In genomic region chr21:44927587-44928461, GRCh38 we compare ENCODE assay signal across 8 cellular contexts. TPM values are rescaled to one million over a fixed set of nuclear protein-coding genes. Genes with fewer than 3 reads are reported as not detected.
DNase-seq lines count a peak whose midpoint lies in the region; ATAC-seq and TF ChIP-seq lines count a peak whose summit lies in the region.

No MANE protein-coding gene starts in this region.

- H3K9me3 ChIP-seq in trophoblast cell (ENCODE audit: insufficient read depth, low read depth, low read length) = peaks cover 15% of the 10 kb centered on the region

- peaks cover 16 to 33% of the 10 kb centered on the region in 2 experiments for H3K4me1 ChIP-seq in trophoblast cell (ENCODE audit: control insufficient read depth in 1 of 2, insufficient read depth in 2 of 2, low read length in 2 of 2)

- H3K27me3 Mint-ChIP-seq in activated CD8-positive, alpha-beta memory T cell treated with anti-CD3 and anti-CD28 coated beads, Interleukin-2, amount 10 ng/mL, durations not matched to agents 7 days and 5 days = no peaks in the 10 kb centered on the region

- no peaks in the 10 kb centered on the region for H3K79me2 ChIP-seq in trophoblast cell (ENCODE audit: control insufficient read depth, insufficient read depth, low read length, poor library complexity)

- POLR2A ChIA-PET in HEK293T (lab: Yijun Ruan, JAX) = no interaction called here

- DNase-seq in NCI-H226 = peak; percentile 96
- peak; percentile 91 for DNase-seq in activated CD8-positive, alpha-beta memory T cell treated with anti-CD3 and anti-CD28 coated beads, Interleukin-2, amount 10 ng/mL, durations not matched to agents 7 days and 5 days
- peak; percentile 94 for DNase-seq in trophoblast cell
- DNase-seq in HEK293T (ENCODE audit: extremely low spot score) = no peak
- no peak for DNase-seq in NCI-H524 (lab: John Stamatoyannopoulos, UW)

- peak; percentile 60 for ATAC-seq in activated CD8-positive, alpha-beta memory T cell treated with anti-CD3 and anti-CD28 coated beads, Interleukin-2, amount 10 ng/mL, durations not matched to agents 7 days and 5 days
- ATAC-seq in esophagus mucosa (peak; percentile 34), GM19035 (IDR thresholded peaks at IDR 0.05; ENCODE audit: unreplicated experiment) (no peak)

- no peak overlapping the region for H4K8ac ChIP-seq in trophoblast cell (ENCODE audit: low read depth, low read length)

- no peak overlapping the region for H3K18ac ChIP-seq in trophoblast cell (ENCODE audit: low read length)

- no peak overlapping the region for H3K14ac ChIP-seq in trophoblast cell (ENCODE audit: low read length)

- no CpG with 5 or more reads among the region's 19 CpGs for WGBS in trophoblast cell (ENCODE audit: extremely low coverage, insufficient coverage, insufficient read length)

- H2BK5ac ChIP-seq in trophoblast cell (ENCODE audit: low read depth, low read length, poor library complexity) = no peak overlapping the region

- no peak overlapping the region for H4K12ac ChIP-seq in trophoblast cell (ENCODE audit: low read depth, low read length)

- H3K79me1 ChIP-seq in trophoblast cell (ENCODE audit: low read length) = no peaks in the 10 kb centered on the region

- H3K4me1 Mint-ChIP-seq in activated CD8-positive, alpha-beta memory T cell treated with anti-CD3 and anti-CD28 coated beads, Interleukin-2, amount 10 ng/mL, durations not matched to agents 7 days and 5 days = peaks cover 78% of the 10 kb centered on the region

- H3K9ac ChIP-seq in trophoblast cell (ENCODE audit: low read length) = no peak overlapping the region

- peak overlapping the region; percentile 72 for H3K4me3 Mint-ChIP-seq in activated CD8-positive, alpha-beta memory T cell treated with anti-CD3 and anti-CD28 coated beads, Interleukin-2, amount 10 ng/mL, durations not matched to agents 7 days and 5 days

- no peak overlapping the region for H3K27ac ChIP-seq in trophoblast cell (ENCODE audit: low read depth, low read length)

- no peak overlapping the region for H4K91ac ChIP-seq in trophoblast cell (ENCODE audit: low read depth, low read length)

- no peak overlapping the region for H3K23ac ChIP-seq in trophoblast cell (ENCODE audit: low read length)

- no peak overlapping the region for H2AK5ac ChIP-seq in trophoblast cell (ENCODE audit: low read length)

- TF ChIP-seq POLR2A in GM15510 (IDR thresholded peaks at IDR 0.05; ENCODE audit: borderline replicate concordance, extremely low read depth, insufficient read length) = peak; percentile 45

- peaks cover 6% of the 10 kb centered on the region for H3K36me3 Mint-ChIP-seq in activated CD8-positive, alpha-beta memory T cell treated with anti-CD3 and anti-CD28 coated beads, Interleukin-2, amount 10 ng/mL, durations not matched to agents 7 days and 5 days

- CTCF ChIA-PET in activated CD8-positive, alpha-beta memory T cell treated with anti-CD3 and anti-CD28 coated beads, Interleukin-2, amount 10 ng/mL, durations not matched to agents 7 days and 5 days (lab: Charles Lee) = interaction anchor here (1.1 to 10.9 kb wide), 10 partner anchors 12 to 211 kb away, joined by 3 to 185 read pairs (median 5); partner anchors contain the start of genes ITGB2, PTTG1IP and UBE2G2
- CTCF ChIA-PET in HEK293T (lab: Yijun Ruan, JAX) = interaction anchor here (0.5 to 1.2 kb wide), 2 partner anchors 19 to 162 kb away, joined by 3 to 5 read pairs; no protein-coding TSS in a partner anchor

- peak overlapping the region; percentile 41 for H3K4me2 ChIP-seq in trophoblast cell (ENCODE audit: low read length)

- no peaks in the 10 kb centered on the region for H3K36me3 ChIP-seq in trophoblast cell (ENCODE audit: control insufficient read depth in 1 of 2, insufficient read depth in 2 of 2, low read length in 2 of 2)

- H2AFZ ChIP-seq in trophoblast cell (ENCODE audit: insufficient read depth, low read length, poor library complexity) = no peak overlapping the region

- H3K4ac ChIP-seq in trophoblast cell (ENCODE audit: low read depth, low read length) = no peak overlapping the region

- H3K27me3 ChIP-seq in trophoblast cell (ENCODE audit: insufficient read depth, low read length) = peaks cover 38% of the 10 kb centered on the region

- no peaks in the 10 kb centered on the region for H3K9me3 Mint-ChIP-seq in activated CD8-positive, alpha-beta memory T cell treated with anti-CD3 and anti-CD28 coated beads, Interleukin-2, amount 10 ng/mL, durations not matched to agents 7 days and 5 days (ENCODE audit: low read depth)

- H2BK12ac ChIP-seq in trophoblast cell (ENCODE audit: low read length) = peak overlapping the region; percentile 23

- no peak overlapping the region for H3K4me3 ChIP-seq in trophoblast cell (ENCODE audit: low read depth, low read length)

- H3K27ac Mint-ChIP-seq in activated CD8-positive, alpha-beta memory T cell treated with anti-CD3 and anti-CD28 coated beads, Interleukin-2, amount 10 ng/mL, durations not matched to agents 7 days and 5 days = peak overlapping the region; percentile 93

- H2BK120ac ChIP-seq in trophoblast cell (ENCODE audit: insufficient read depth, low read length, poor library complexity) = no peak overlapping the region

TF ChIP-seq in HEK293T, 16 proteins besides CTCF, POLR2A, EP300 and RAD21:
- no peak for TF ChIP-seq CTBP1 (IDR thresholded peaks at IDR 0.05; ENCODE audit: borderline replicate concordance)
- TF ChIP-seq ELF4 (IDR thresholded peaks at IDR 0.05) = no peak
- TF ChIP-seq L3MBTL2 (conservative IDR thresholded peaks at IDR 0.05) = no peak
- TF ChIP-seq HDGF (IDR thresholded peaks at IDR 0.05; ENCODE audit: borderline replicate concordance) = no peak
- TF ChIP-seq FOXK2 (IDR thresholded peaks at IDR 0.05) = no peak
- no peak for TF ChIP-seq TARDBP (IDR thresholded peaks at IDR 0.05)
- TF ChIP-seq, protein P1, sequence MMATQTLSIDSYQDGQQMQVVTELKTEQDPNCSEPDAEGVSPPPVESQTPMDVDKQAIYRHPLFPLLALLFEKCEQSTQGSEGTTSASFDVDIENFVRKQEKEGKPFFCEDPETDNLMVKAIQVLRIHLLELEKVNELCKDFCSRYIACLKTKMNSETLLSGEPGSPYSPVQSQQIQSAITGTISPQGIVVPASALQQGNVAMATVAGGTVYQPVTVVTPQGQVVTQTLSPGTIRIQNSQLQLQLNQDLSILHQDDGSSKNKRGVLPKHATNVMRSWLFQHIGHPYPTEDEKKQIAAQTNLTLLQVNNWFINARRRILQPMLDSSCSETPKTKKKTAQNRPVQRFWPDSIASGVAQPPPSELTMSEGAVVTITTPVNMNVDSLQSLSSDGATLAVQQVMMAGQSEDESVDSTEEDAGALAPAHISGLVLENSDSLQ (IDR thresholded peaks at IDR 0.05) = no peak
- TF ChIP-seq SP1 (IDR thresholded peaks at IDR 0.05) = no peak
- no peak for TF ChIP-seq FOXM1 (IDR thresholded peaks at IDR 0.05; ENCODE audit: borderline replicate concordance)
- no peak for TF ChIP-seq NFRKB (IDR thresholded peaks at IDR 0.05)
- TF ChIP-seq ZNF384 (IDR thresholded peaks at IDR 0.05) = no peak
- TF ChIP-seq FOXA1 (IDR thresholded peaks at IDR 0.05) = no peak
- no peak for TF ChIP-seq BHLHE40 (IDR thresholded peaks at IDR 0.05; ENCODE audit: borderline replicate concordance)
- no peak for TF ChIP-seq ARNT (IDR thresholded peaks at IDR 0.05)
- TF ChIP-seq LEF1 (IDR thresholded peaks at IDR 0.05; ENCODE audit: borderline replicate concordance) = no peak
- TF ChIP-seq SUZ12 (IDR thresholded peaks at IDR 0.05) = no peak

RNA-seq across cellular contexts. Expression of gene ITGB2, which starts 7.1 kb away (rescaled TPM):
- 100 to 1,000 TPM; 336 to 372 TPM for total RNA-seq in activated CD8-positive, alpha-beta memory T cell treated with anti-CD3 and anti-CD28 coated beads, Interleukin-2, amount 10 ng/mL, durations not matched to agents 7 days and 5 days
- total RNA-seq in esophagus mucosa = 7.1 TPM
- 0.03 TPM in 2 replicates for polyA plus RNA-seq in trophoblast cell (2013)

RNA-seq across cellular contexts. Expression of gene SLX9, which starts 12.0 kb away (rescaled TPM):
- total RNA-seq in activated CD8-positive, alpha-beta memory T cell treated with anti-CD3 and anti-CD28 coated beads, Interleukin-2, amount 10 ng/mL, durations not matched to agents 7 days and 5 days = 10 to 100 TPM; 56.8 to 62.9 TPM
- total RNA-seq in esophagus mucosa = 27.2 TPM
- polyA plus RNA-seq in trophoblast cell (2013) = 19.1 and 21.1 TPM in 2 replicates

RNA-seq across cellular contexts. Expression of gene PTTG1IP, which starts 54.3 kb away (rescaled TPM):
- 10 to 100 TPM; 46.0 to 49.9 TPM for total RNA-seq in activated CD8-positive, alpha-beta memory T cell treated with anti-CD3 and anti-CD28 coated beads, Interleukin-2, amount 10 ng/mL, durations not matched to agents 7 days and 5 days
- 67.1 TPM for total RNA-seq in esophagus mucosa
- polyA plus RNA-seq in trophoblast cell (2013) = 258 and 262 TPM in 2 replicates

Comparison
In these comparisons a context has a peak if more than half of its experiments do, and no peak if none do; other contexts are left out.
1. DNase-seq: peak in NCI-H226 (single experiment), activated CD8-positive, alpha-beta memory T cell treated with anti-CD3 and anti-CD28 coated beads, Interleukin-2, amount 10 ng/mL, durations not matched to agents 7 days and 5 days (single experiment) and trophoblast cell (2 of 2); none in HEK293T (single experiment) and NCI-H524 (0 of 2).
2. RNA of gene ITGB2, which starts 7.1 kb away (total RNA-seq): 336 to 372 TPM in activated CD8-positive, alpha-beta memory T cell treated with anti-CD3 and anti-CD28 coated beads, Interleukin-2, amount 10 ng/mL, durations not matched to agents 7 days and 5 days; 7.1 TPM in esophagus mucosa (single experiment); every median in the first group is over 10 times any median in the second.